ENCODE assay signal across 1 cellular context in the genomic region with DNA sequence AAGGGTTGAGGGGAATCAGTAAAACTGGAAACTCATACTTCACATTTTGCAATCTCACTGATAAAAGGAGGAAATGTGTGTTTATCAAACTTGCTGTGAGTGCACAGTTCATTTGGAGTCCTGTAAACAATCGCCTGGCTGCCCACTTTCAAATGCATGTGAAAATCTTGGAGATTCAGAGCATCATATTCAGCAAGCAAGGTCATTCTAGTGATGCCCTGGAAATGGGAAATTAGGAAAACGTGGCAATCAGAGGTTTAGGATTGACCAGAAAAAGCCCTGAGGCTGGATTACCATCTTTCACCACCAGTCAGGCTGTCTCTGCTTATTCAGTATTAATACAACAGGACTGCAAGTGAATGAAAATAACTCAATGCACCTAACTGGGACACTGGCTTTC.
TF ChIP-seq lines count a peak whose summit lies in the region.

No MANE protein-coding gene starts in this region.

TF ChIP-seq in GM23338, 12 proteins besides CTCF, POLR2A, EP300 and RAD21 (continued from another document):
- TF ChIP-seq, protein P1, sequence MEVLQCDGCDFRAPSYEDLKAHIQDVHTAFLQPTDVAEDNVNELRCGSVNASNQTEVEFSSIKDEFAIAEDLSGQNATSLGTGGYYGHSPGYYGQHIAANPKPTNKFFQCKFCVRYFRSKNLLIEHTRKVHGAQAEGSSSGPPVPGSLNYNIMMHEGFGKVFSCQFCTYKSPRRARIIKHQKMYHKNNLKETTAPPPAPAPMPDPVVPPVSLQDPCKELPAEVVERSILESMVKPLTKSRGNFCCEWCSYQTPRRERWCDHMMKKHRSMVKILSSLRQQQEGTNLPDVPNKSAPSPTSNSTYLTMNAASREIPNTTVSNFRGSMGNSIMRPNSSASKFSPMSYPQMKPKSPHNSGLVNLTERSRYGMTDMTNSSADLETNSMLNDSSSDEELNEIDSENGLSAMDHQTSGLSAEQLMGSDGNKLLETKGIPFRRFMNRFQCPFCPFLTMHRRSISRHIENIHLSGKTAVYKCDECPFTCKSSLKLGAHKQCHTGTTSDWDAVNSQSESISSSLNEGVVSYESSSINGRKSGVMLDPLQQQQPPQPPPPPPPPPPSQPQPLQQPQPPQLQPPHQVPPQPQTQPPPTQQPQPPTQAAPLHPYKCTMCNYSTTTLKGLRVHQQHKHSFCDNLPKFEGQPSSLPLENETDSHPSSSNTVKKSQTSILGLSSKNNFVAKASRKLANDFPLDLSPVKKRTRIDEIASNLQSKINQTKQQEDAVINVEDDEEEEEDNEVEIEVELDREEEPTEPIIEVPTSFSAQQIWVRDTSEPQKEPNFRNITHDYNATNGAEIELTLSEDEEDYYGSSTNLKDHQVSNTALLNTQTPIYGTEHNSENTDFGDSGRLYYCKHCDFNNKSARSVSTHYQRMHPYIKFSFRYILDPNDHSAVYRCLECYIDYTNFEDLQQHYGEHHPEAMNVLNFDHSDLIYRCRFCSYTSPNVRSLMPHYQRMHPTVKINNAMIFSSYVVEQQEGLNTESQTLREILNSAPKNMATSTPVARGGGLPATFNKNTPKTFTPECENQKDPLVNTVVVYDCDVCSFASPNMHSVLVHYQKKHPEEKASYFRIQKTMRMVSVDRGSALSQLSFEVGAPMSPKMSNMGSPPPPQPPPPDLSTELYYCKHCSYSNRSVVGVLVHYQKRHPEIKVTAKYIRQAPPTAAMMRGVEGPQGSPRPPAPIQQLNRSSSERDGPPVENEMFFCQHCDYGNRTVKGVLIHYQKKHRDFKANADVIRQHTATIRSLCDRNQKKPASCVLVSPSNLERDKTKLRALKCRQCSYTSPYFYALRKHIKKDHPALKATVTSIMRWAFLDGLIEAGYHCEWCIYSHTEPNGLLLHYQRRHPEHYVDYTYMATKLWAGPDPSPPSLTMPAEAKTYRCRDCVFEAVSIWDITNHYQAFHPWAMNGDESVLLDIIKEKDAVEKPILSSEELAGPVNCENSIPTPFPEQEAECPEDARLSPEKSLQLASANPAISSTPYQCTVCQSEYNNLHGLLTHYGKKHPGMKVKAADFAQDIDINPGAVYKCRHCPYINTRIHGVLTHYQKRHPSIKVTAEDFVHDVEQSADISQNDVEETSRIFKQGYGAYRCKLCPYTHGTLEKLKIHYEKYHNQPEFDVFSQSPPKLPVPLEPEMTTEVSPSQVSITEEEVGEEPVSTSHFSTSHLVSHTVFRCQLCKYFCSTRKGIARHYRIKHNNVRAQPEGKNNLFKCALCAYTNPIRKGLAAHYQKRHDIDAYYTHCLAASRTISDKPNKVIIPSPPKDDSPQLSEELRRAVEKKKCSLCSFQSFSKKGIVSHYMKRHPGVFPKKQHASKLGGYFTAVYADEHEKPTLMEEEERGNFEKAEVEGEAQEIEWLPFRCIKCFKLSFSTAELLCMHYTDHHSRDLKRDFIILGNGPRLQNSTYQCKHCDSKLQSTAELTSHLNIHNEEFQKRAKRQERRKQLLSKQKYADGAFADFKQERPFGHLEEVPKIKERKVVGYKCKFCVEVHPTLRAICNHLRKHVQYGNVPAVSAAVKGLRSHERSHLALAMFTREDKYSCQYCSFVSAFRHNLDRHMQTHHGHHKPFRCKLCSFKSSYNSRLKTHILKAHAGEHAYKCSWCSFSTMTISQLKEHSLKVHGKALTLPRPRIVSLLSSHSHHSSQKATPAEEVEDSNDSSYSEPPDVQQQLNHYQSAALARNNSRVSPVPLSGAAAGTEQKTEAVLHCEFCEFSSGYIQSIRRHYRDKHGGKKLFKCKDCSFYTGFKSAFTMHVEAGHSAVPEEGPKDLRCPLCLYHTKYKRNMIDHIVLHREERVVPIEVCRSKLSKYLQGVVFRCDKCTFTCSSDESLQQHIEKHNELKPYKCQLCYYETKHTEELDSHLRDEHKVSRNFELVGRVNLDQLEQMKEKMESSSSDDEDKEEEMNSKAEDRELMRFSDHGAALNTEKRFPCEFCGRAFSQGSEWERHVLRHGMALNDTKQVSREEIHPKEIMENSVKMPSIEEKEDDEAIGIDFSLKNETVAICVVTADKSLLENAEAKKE (CRISPR knock-in tag; IDR thresholded peaks at IDR 0.05): no peak
- TF ChIP-seq EZH2phosphoT487 (IDR thresholded peaks at IDR 0.05; ENCODE audit: unreplicated experiment) (no peak), POLR2AphosphoS5 (IDR thresholded peaks at IDR 0.05; ENCODE audit: low read depth) (no peak), JUNB (IDR thresholded peaks at IDR 0.05; ENCODE audit: unreplicated experiment) (no peak), NANOG (IDR thresholded peaks at IDR 0.05; ENCODE audit: borderline replicate concordance) (no peak), ZNF114 (CRISPR knock-in tag; IDR thresholded peaks at IDR 0.05) (no peak)
